ENCODE assay signal across 8 cellular contexts in genomic region chr7:140326116-140326928, GRCh38.
DNase-seq lines count a peak whose midpoint lies in the region; ATAC-seq and TF ChIP-seq lines count a peak whose summit lies in the region.

No MANE protein-coding gene starts in this region.

- no peak overlapping the region for H3K27ac Mint-ChIP-seq in CD4-positive, alpha-beta T cell
- H3K27ac Mint-ChIP-seq in HFFc6 (no peak overlapping the region; the same call in 1 of the 2 replicates), type B pancreatic cell (no peak overlapping the region)

- POLR2A ChIA-PET in CD4-positive, alpha-beta T cell (lab: Charles Lee), result no interaction called here
- POLR2A ChIA-PET in Panc1 (lab: Charles Lee), result interaction anchor here (0.7 kb wide), 1 partner anchor 504 kb away, joined by 6 read pairs; no protein-coding TSS in a partner anchor

- H3K36me3 ChIP-seq in Panc1 (ENCODE audit: control insufficient read depth, insufficient read depth, low read length), result no peaks in the 10 kb centered on the region

- H3K9me3 Mint-ChIP-seq in CD4-positive, alpha-beta T cell, result no peaks in the 10 kb centered on the region
- H3K9me3 Mint-ChIP-seq in HFFc6, result no peaks in the 10 kb centered on the region
- H3K9me3 Mint-ChIP-seq in type B pancreatic cell, result no peaks in the 10 kb centered on the region

- peak; percentile 86 for ATAC-seq in CD4-positive, alpha-beta T cell (ENCODE audit: poor library complexity)
- ATAC-seq in Panc1 (peak; percentile 95), GM21786 (IDR thresholded peaks at IDR 0.05; ENCODE audit: unreplicated experiment) (no peak)

- no peak overlapping the region for H3K4me3 Mint-ChIP-seq in CD4-positive, alpha-beta T cell
- no peak overlapping the region for H3K4me3 Mint-ChIP-seq in HFFc6
- no peak overlapping the region for H3K4me3 Mint-ChIP-seq in type B pancreatic cell

- peaks cover 3% of the 10 kb centered on the region for H3K36me3 Mint-ChIP-seq in CD4-positive, alpha-beta T cell (ENCODE audit: low read depth)
- no peaks in the 10 kb centered on the region for H3K36me3 Mint-ChIP-seq in HFFc6 (ENCODE audit: low read depth)
- peaks cover 3% of the 10 kb centered on the region for H3K36me3 Mint-ChIP-seq in type B pancreatic cell

- no peak overlapping the region for H3K27ac ChIP-seq in CD4-positive, alpha-beta T cell (ENCODE audit: low read depth, low read length)
- H3K27ac ChIP-seq in Panc1 (ENCODE audit: low read length), result no peak overlapping the region

- intact Hi-C loops in CD4-positive, alpha-beta T cell (cut with DNase I, micrococcal nuclease), result loop anchor here (1.0 to 10.0 kb wide), 4 partner anchors 95 to 682 kb away; no protein-coding TSS in a partner anchor
- intact Hi-C loops in Panc1 (cut with micrococcal nuclease; ENCODE audit: unreplicated experiment), result loop anchor here (2.0 kb wide), 1 partner anchor 152 kb away; no protein-coding TSS in a partner anchor

- no peaks in the 10 kb centered on the region for H3K27me3 Mint-ChIP-seq in CD4-positive, alpha-beta T cell
- H3K27me3 Mint-ChIP-seq in HFFc6 (ENCODE audit: insufficient read depth) (peaks cover 7% of the 10 kb centered on the region), type B pancreatic cell (no peaks in the 10 kb centered on the region)

- H3K4me1 Mint-ChIP-seq in CD4-positive, alpha-beta T cell (ENCODE audit: low read depth), result no peaks in the 10 kb centered on the region
- H3K4me1 Mint-ChIP-seq in HFFc6 (ENCODE audit: low read depth) (no peaks in the 10 kb centered on the region), type B pancreatic cell (ENCODE audit: unreplicated experiment) (peaks cover 9% of the 10 kb centered on the region)

- peak; percentile 34 to 54 (median 46) for DNase-seq in CD4-positive, alpha-beta T cell
- peak; percentile 57 for DNase-seq in HFFc6
- peak; percentile 52 for DNase-seq in Panc1 (ENCODE audit: low read depth, low spot score)
- peak; percentile 56 for DNase-seq in activated naive CD4-positive, alpha-beta T cell treated with Interleukin-2 at 50 U/mL for 16 hours
- DNase-seq in foreskin melanocyte, result peak; percentile 44
- DNase-seq in occipital lobe (lab: John Stamatoyannopoulos, UW), result peak; percentile 43
- no peak for DNase-seq in type B pancreatic cell (ENCODE audit: extremely low spot score, unreplicated experiment)

- H3K4me1 ChIP-seq in Panc1 (ENCODE audit: control insufficient read depth, insufficient read depth, low read length), result no peaks in the 10 kb centered on the region; the same call in 1 of the 2 replicates

- peak overlapping the region in 1 of 2 experiments; percentile 24; a peak in 1 of 4 replicates for H3K4me3 ChIP-seq in Panc1 (ENCODE audit: low read depth in 2 of 2, low read length in 2 of 2)

- in situ Hi-C loops in Panc1 (cut with HindIII; ENCODE audit: low pct_unique_long_range_greater_than_20kb, low sequenced_read_pairs), result no loop called here

- CTCF ChIA-PET in CD4-positive, alpha-beta T cell (lab: Charles Lee), result interaction anchor here (0.8 to 1.1 kb wide), 2 partner anchors 97 to 151 kb away, joined by 3 read pairs; no protein-coding TSS in a partner anchor
- CTCF ChIA-PET in Panc1 (lab: Charles Lee), result interaction anchor here (0.6 to 1.0 kb wide), 6 partner anchors 11 to 151 kb away, joined by 3 to 5 read pairs (median 3); no protein-coding TSS in a partner anchor

- H3K27me3 ChIP-seq in CD4-positive, alpha-beta T cell (ENCODE audit: control insufficient read depth, insufficient read depth, low read length), result no peaks in the 10 kb centered on the region
- no peaks in the 10 kb centered on the region for H3K27me3 ChIP-seq in Panc1 (ENCODE audit: control insufficient read depth, insufficient read depth, low read length)

- no peaks in the 10 kb centered on the region for H3K9me3 ChIP-seq in CD4-positive, alpha-beta T cell (ENCODE audit: control insufficient read depth, low read length)
- no peaks in the 10 kb centered on the region for H3K9me3 ChIP-seq in Panc1 (ENCODE audit: control insufficient read depth, insufficient read depth, low read depth, low read length)

- no TSS peak for BruUV-seq in Panc1 (replicated peaks; lab: Mats Ljungman, UMichigan)

- TF ChIP-seq CTCF in CD4-positive, alpha-beta T cell (IDR thresholded peaks at IDR 0.05), result peak; percentile 56
- peak; percentile 78 for TF ChIP-seq CTCF in HFFc6 (IDR thresholded peaks at IDR 0.05)
- peak; percentile 87 for TF ChIP-seq CTCF in Panc1 (IDR thresholded peaks at IDR 0.05)
- peak; percentile 73 for TF ChIP-seq CTCF in type B pancreatic cell (conservative IDR thresholded peaks at IDR 0.05)
